In genomic region chr3:186596568-186597287, GRCh38 we compare ENCODE assay signal across 1 cellular context.
A peak's percentile ranks its signal among the peaks of the same experiment; 100 is the strongest.
TF ChIP-seq lines count a peak whose summit lies in the region.

No MANE protein-coding gene starts in this region.

TF ChIP-seq in K562, 482 proteins besides CTCF, POLR2A, EP300 and RAD21 (continued from another document):
- TF ChIP-seq MYC (IDR thresholded peaks at IDR 0.05; ENCODE audit: low read depth, low read length) = peak; percentile 53
- no peak for TF ChIP-seq MYC (CRISPR knock-in tag; IDR thresholded peaks at IDR 0.05; ENCODE audit: borderline replicate concordance, low read depth)
- TF ChIP-seq HCFC1 (IDR thresholded peaks at IDR 0.05; ENCODE audit: low read depth, low read length) = no peak
- no peak for TF ChIP-seq NFXL1 (CRISPR knock-in tag; IDR thresholded peaks at IDR 0.05)
- no peak for TF ChIP-seq ZNF79 (CRISPR knock-in tag; IDR thresholded peaks at IDR 0.05; ENCODE audit: low read depth)
- TF ChIP-seq MXI1 (IDR thresholded peaks at IDR 0.05; ENCODE audit: low read depth, low read length) = no peak
- peak; percentile 63; the same call in 1 of the 2 replicates for TF ChIP-seq SMAD4 (CRISPR knock-in tag; conservative IDR thresholded peaks at IDR 0.05)
- TF ChIP-seq NBN (IDR thresholded peaks at IDR 0.05; ENCODE audit: low read depth) = peak; percentile 39; the same call in 1 of the 2 replicates
- peak; percentile 57 for TF ChIP-seq EP400 (IDR thresholded peaks at IDR 0.05)
- no peak for TF ChIP-seq RERE (CRISPR knock-in tag; IDR thresholded peaks at IDR 0.05; ENCODE audit: borderline replicate concordance)
- TF ChIP-seq ATF7 (IDR thresholded peaks at IDR 0.05) = peak; percentile 98
- TF ChIP-seq FOXM1 (IDR thresholded peaks at IDR 0.05; ENCODE audit: low read depth) = peak; percentile 11; the same call in 1 of the 2 replicates
- TF ChIP-seq FOXM1 (CRISPR knock-in tag; IDR thresholded peaks at IDR 0.05; ENCODE audit: low read depth) = no peak
- TF ChIP-seq SPI1 (IDR thresholded peaks at IDR 0.05; ENCODE audit: borderline replicate concordance, low read depth, low read length) = no peak
